In genomic region chr16:28027055-28027454, GRCh38 we compare ENCODE assay signal across 1 cellular context.
TF ChIP-seq lines count a peak whose summit lies in the region.

No MANE protein-coding gene starts in this region.

TF ChIP-seq in A549, 52 proteins besides CTCF, POLR2A, EP300 and RAD21 (continued from another document):
- TF ChIP-seq USF2 (IDR thresholded peaks at IDR 0.05) (peak; percentile 66), BHLHE40 (IDR thresholded peaks at IDR 0.05; ENCODE audit: low read depth, low read length) (no peak), GATA3 (IDR thresholded peaks at IDR 0.05; ENCODE audit: borderline replicate concordance) (no peak), KDM5A (IDR thresholded peaks at IDR 0.05) (no peak), ESRRA (IDR thresholded peaks at IDR 0.05; ENCODE audit: borderline replicate concordance, low read length) (no peak)
TF ChIP-seq in A549: peak in this region for 1.
